ENCODE assay signal across 1 cellular context in the genomic region with DNA sequence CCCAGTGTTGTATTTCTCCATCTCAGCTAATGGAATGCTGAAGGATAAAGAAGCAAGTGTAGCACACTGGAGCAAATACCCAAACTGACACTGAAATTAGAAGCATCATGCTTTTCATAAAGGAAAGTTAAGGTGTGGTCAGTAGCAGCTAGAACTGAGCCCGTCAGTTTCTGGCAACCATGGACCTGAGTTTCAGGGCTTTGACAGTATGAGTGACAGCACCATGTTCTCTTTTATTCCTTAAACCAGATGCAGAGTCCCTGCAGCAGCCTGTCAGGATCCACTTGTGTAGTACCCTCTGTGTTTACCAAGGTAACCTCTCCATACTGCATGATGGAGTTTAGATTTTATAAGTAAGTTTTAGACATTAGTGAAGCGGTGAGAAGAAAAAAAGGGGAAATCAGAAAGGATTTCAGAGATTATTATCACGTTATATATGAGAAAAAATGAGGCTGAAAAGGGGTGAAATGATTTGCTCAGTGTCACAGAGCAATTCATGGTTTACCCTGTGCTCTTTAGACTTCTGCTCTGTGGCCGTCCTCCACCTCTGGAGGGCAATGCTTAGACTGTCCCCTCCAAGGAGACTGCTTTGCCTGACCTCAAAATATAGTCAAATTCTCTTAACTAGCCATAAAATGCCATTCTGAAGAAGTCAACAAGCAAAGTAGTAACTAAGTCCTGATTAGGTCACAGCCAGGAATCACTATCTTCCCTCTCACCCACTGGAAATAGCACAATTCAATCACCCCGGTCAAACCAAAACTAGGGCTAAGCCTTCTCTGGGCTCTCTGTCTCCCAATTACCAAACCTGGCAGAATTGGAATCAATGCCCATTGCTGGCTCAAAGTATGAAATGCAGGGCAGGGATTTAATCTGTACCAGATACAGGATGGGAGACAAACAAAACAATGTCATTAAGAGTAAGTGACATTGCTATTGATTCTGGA.
TF ChIP-seq lines count a peak whose summit lies in the region.

No MANE protein-coding gene starts in this region.

TF ChIP-seq in HCT116, 20 proteins besides CTCF, POLR2A, EP300 and RAD21:
- TF ChIP-seq, protein P1, sequence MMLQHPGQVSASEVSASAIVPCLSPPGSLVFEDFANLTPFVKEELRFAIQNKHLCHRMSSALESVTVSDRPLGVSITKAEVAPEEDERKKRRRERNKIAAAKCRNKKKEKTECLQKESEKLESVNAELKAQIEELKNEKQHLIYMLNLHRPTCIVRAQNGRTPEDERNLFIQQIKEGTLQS (IDR thresholded peaks at IDR 0.05) = no peak
